ENCODE assay signal across 15 cellular contexts in the genomic region with DNA sequence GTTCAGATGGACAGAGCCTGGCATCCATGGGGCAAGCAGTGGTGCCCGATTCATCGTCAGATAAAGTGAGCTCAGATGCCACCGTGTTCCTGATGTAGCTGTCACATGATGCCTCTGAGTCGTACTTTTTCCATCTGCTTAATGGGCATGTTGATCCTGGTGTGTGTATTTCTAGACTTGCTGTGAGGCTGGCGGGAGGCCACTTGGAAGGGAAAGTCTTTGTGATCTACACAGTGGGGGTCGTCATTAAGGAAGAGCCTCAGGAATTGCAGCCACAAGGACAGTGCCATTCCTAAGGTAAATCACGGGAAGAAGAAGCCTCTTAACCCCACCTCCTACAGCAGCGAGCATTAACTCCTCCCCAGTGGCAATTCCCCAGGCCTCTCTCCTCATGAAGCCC.
DNase-seq lines count a peak whose midpoint lies in the region; ATAC-seq, FAIRE-seq and TF ChIP-seq lines count a peak whose summit lies in the region.
"Had no signal": no experiment of that assay in that cellular context is flagged by ENCODE, and none has a peak within 500 bp of the region (broad histone marks: within the 10 kb centered on the region; RNA-seq: fewer than 3 reads in every experiment).

No MANE protein-coding gene starts in this region.

- H4K20me1 ChIP-seq in H1 (replicated peaks in 1 of 2; ENCODE audit: control insufficient read depth in 1 of 2, insufficient read depth in 2 of 2, low read length in 2 of 2): peaks cover 4 to 5% of the 10 kb centered on the region in 2 experiments

- TF ChIP-seq POLR2A in H1 (IDR thresholded peaks at IDR 0.05; ENCODE audit: control extremely low read depth in 1 of 2, low read depth in 2 of 2, low read length in 2 of 2): no peak

- H3K9me3 ChIP-seq in NT2/D1 (ENCODE audit: insufficient read depth, low read length) (no peaks in the 10 kb centered on the region), H1 (ENCODE audit: insufficient read depth in 2 of 2, low read depth in 1 of 2, low read length in 1 of 2) (no peaks in the 10 kb centered on the region)
- H3K9me3 ChIP-seq: thyroid gland had no signal

- H2BK20ac ChIP-seq in H1 (ENCODE audit: low read length): no peak overlapping the region

- H3K27ac Mint-ChIP-seq in stimulated activated naive B cell treated with anti-CD40 and anti-IgM and Interleukin-4, amounts not matched to agents 10 μg/mL and 1 μg/mL and 100 μg/mL, for 72 hours: peak overlapping the region; percentile 25
- H3K27ac Mint-ChIP-seq: nephron progenitor cell had no signal

- no peak for TF ChIP-seq EP300 in H1 (IDR thresholded peaks at IDR 0.05; ENCODE audit: borderline replicate concordance in 1 of 2, low read depth in 2 of 2, low read length in 2 of 2)

- H3K23me2 ChIP-seq in H1 (ENCODE audit: low read depth, low read length): peaks cover 2% of the 10 kb centered on the region; the same call in 1 of the 2 replicates

- no peak overlapping the region for H2BK12ac ChIP-seq in H1 (ENCODE audit: low read depth, low read length)

- H3K4me3 ChIP-seq in NT2/D1 (ENCODE audit: insufficient read length, low read depth): no peak overlapping the region
- no peak overlapping the region for H3K4me3 ChIP-seq in H1 (ENCODE audit: extremely low read depth in 1 of 4, insufficient read depth in 2 of 4, low read depth in 3 of 4, low read length in 4 of 4)
- H3K4me3 ChIP-seq: thyroid gland had no signal

- no peaks in the 10 kb centered on the region for H3K79me1 ChIP-seq in H1 (ENCODE audit: low read depth, low read length)

- H2BK120ac ChIP-seq in H1 (replicated peaks; ENCODE audit: low read depth, low read length): no peak overlapping the region

- CTCF ChIA-PET in H1 (lab: Charles Lee; ENCODE audit: partially characterized antibody): interaction anchor here (1.0 to 5.0 kb wide), 5 partner anchors 10 to 281 kb away, joined by 3 to 20 read pairs (median 8); no protein-coding TSS in a partner anchor

- H3K36me3 ChIP-seq in NT2/D1 (ENCODE audit: insufficient read depth, insufficient read length, low read length): no peaks in the 10 kb centered on the region
- H3K36me3 ChIP-seq in H1 (ENCODE audit: control insufficient read depth in 2 of 4, insufficient read depth in 4 of 4, low read length in 3 of 4): no peaks in the 10 kb centered on the region
- H3K36me3 ChIP-seq: thyroid gland had no signal

- H3K9ac ChIP-seq in NT2/D1 (ENCODE audit: insufficient read length, low read depth) (no peak overlapping the region), H1 (replicated peaks in 1 of 4; ENCODE audit: extremely low read depth in 1 of 4, low read depth in 3 of 4, low read length in 3 of 4) (no peak overlapping the region)

- peaks cover 30 to 47% of the 10 kb centered on the region in 2 donors for H3K4me1 Mint-ChIP-seq in stimulated activated naive B cell treated with anti-CD40 and anti-IgM and Interleukin-4, amounts not matched to agents 10 μg/mL and 1 μg/mL and 100 μg/mL, for 72 hours

- POLR2A ChIA-PET in H1 (lab: Charles Lee; ENCODE audit: partially characterized antibody): interaction anchor here (1.2 kb wide), 1 partner anchor 22 kb away, joined by 3 read pairs; no protein-coding TSS in a partner anchor

- no peak overlapping the region for H4K91ac ChIP-seq in H1 (replicated peaks; ENCODE audit: insufficient read length, low read length)

- TF ChIP-seq RAD21 in H1 (IDR thresholded peaks at IDR 0.05 in 1 of 2, conservative IDR thresholded peaks at IDR 0.05 in 1 of 2; ENCODE audit: low read depth in 2 of 2, low read length in 2 of 2): no peak

- peak; percentile 90 for FAIRE-seq in H1 (lab: Jason Lieb, UNC)
- FAIRE-seq: frontal cortex had no signal

- no peak overlapping the region for H3K14ac ChIP-seq in H1 (ENCODE audit: insufficient read length)

- peaks cover 87% of the 10 kb centered on the region for H3K27me3 ChIP-seq in NT2/D1 (ENCODE audit: insufficient read depth, insufficient read length)
- H3K27me3 ChIP-seq in H1 (replicated peaks in 1 of 4; ENCODE audit: control insufficient read depth in 3 of 4, extremely low read depth in 1 of 4, insufficient read depth in 3 of 4, low read length in 3 of 4): peaks cover 51 to 83% (median 74%) of the 10 kb centered on the region in 4 experiments
- H3K27me3 ChIP-seq: thyroid gland had no signal

- ATAC-seq in stimulated activated naive B cell treated with anti-CD40 and anti-IgM and Interleukin-4, amounts not matched to agents 10 μg/mL and 1 μg/mL and 100 μg/mL, for 72 hours (replicated peaks): no peak
- no peak for ATAC-seq in omental fat pad (ENCODE audit: low FRiP score)

- H3K27ac ChIP-seq in H1 (ENCODE audit: low read depth, low read length): no peak overlapping the region
- H3K27ac ChIP-seq: thyroid gland had no signal

- H3K27me3 Mint-ChIP-seq in stimulated activated naive B cell treated with anti-CD40 and anti-IgM and Interleukin-4, amounts not matched to agents 10 μg/mL and 1 μg/mL and 100 μg/mL, for 72 hours: no peaks in the 10 kb centered on the region

- no peak overlapping the region for H2BK5ac ChIP-seq in H1 (ENCODE audit: low read depth, low read length)

- H3K4me3 Mint-ChIP-seq in stimulated activated naive B cell treated with anti-CD40 and anti-IgM and Interleukin-4, amounts not matched to agents 10 μg/mL and 1 μg/mL and 100 μg/mL, for 72 hours: no peak overlapping the region
- H3K4me3 Mint-ChIP-seq: memory B cell, nephron progenitor cell had no signal

- no peak overlapping the region for H4K5ac ChIP-seq in H1 (ENCODE audit: insufficient read length, low read depth, low read length)

- no peak overlapping the region for H4K8ac ChIP-seq in H1 (ENCODE audit: extremely low read depth, insufficient read depth, low read length)

- WGBS in H1 (ENCODE audit: extremely low coverage in 1 of 2, insufficient coverage in 1 of 2, insufficient read length in 1 of 2, insufficient replicate concordance in 2 of 2, low coverage in 1 of 2, low lambda C conversion rate in 2 of 2, missing lambda C conversion rate in 1 of 2), 2 experiments: 20% methylated on average over 8 of the region's 8 CpGs; no CpG with 5 or more reads in 1 of the 2 experiments

- H3K4ac ChIP-seq in H1 (replicated peaks; ENCODE audit: insufficient read length, low read depth, low read length): no peak overlapping the region

- no peak overlapping the region for H3K56ac ChIP-seq in H1 (replicated peaks; ENCODE audit: insufficient read length, low read depth, low read length)

- H3K23ac ChIP-seq in H1 (ENCODE audit: insufficient read length): no peak overlapping the region

- peaks cover 3% of the 10 kb centered on the region for H3K4me1 ChIP-seq in NT2/D1 (ENCODE audit: insufficient read depth, insufficient read length)
- H3K4me1 ChIP-seq in H1 (replicated peaks in 1 of 4; ENCODE audit: control insufficient read depth in 3 of 4, insufficient read depth in 4 of 4, low read length in 3 of 4): peaks cover 0 to 8% (median 2%) of the 10 kb centered on the region in 4 experiments; a peak in 3 of 7 replicates
- H3K4me1 ChIP-seq: thyroid gland had no signal

- H2AFZ ChIP-seq in H1 (ENCODE audit: low read length): no peak overlapping the region

- H3K18ac ChIP-seq in H1 (ENCODE audit: extremely low read depth, low read length): no peak overlapping the region

- peak overlapping the region; percentile 25 to 48; a peak in 3 of 4 replicates for H3K4me2 ChIP-seq in H1 (ENCODE audit: insufficient read depth in 1 of 2, low read depth in 2 of 2, low read length in 2 of 2)

- H3K9me3 Mint-ChIP-seq in stimulated activated naive B cell treated with anti-CD40 and anti-IgM and Interleukin-4, amounts not matched to agents 10 μg/mL and 1 μg/mL and 100 μg/mL, for 72 hours: peaks cover 0 to 2% of the 10 kb centered on the region in 2 donors
- H3K9me3 Mint-ChIP-seq: activated CD4-positive, alpha-beta memory T cell treated with anti-CD3 and anti-CD28 coated beads, Interleukin-2, amount 10 ng/mL, durations not matched to agents 7 days and 5 days; CD8-positive, alpha-beta T cell had no signal

- no peaks in the 10 kb centered on the region for H3K79me2 ChIP-seq in H1 (ENCODE audit: control insufficient read depth in 1 of 2, insufficient read depth in 2 of 2, low read length in 2 of 2)

- H2BK15ac ChIP-seq in H1 (ENCODE audit: low read length): no peak overlapping the region

- peaks cover 2 to 5% of the 10 kb centered on the region in 2 donors for H3K36me3 Mint-ChIP-seq in stimulated activated naive B cell treated with anti-CD40 and anti-IgM and Interleukin-4, amounts not matched to agents 10 μg/mL and 1 μg/mL and 100 μg/mL, for 72 hours
- H3K36me3 Mint-ChIP-seq: CD8-positive, alpha-beta T cell; memory B cell had no signal

- DNase-seq in NCI-H146 (lab: John Stamatoyannopoulos, UW): peak; percentile 16
- DNase-seq in NCI-H146 treated with DMSO at 0.1 percent for 48 hours (lab: John Stamatoyannopoulos, UW; ENCODE audit: unreplicated experiment): no peak
- DNase-seq in NT2/D1 (ENCODE audit: low read depth, low spot score): peak; percentile 57
- peak; percentile 44 to 55 for DNase-seq in H1 (ENCODE audit: low read depth in 1 of 2, low spot score in 2 of 2)
- DNase-seq in stimulated activated naive B cell treated with anti-CD40 and anti-IgM and Interleukin-4, amounts not matched to agents 10 μg/mL and 1 μg/mL and 100 μg/mL, for 72 hours: no peak
- DNase-seq in NCI-H2171 (lab: John Stamatoyannopoulos, UW): no peak
- DNase-seq in NOMO-1 (lab: John Stamatoyannopoulos, UW; ENCODE audit: unreplicated experiment in 2 of 2): no peak
- DNase-seq in omental fat pad (ENCODE audit: low spot score): no peak
- DNase-seq: 8988T; activated CD4-positive, alpha-beta memory T cell treated with anti-CD3 and anti-CD28 coated beads, Interleukin-2, amount 10 ng/mL, durations not matched to agents 7 days and 5 days; CD8-positive, alpha-beta T cell; nephron progenitor cell had no signal

- H2AK5ac ChIP-seq in H1 (ENCODE audit: low read depth, low read length): no peak overlapping the region

- TF ChIP-seq CTCF in H1 (IDR thresholded peaks at IDR 0.05; ENCODE audit: control extremely low read depth in 1 of 3, insufficient read depth in 1 of 3, low read depth in 1 of 3, low read length in 3 of 3) (no peak), omental fat pad (IDR thresholded peaks at IDR 0.05) (no peak)

TF ChIP-seq in H1, 55 proteins besides CTCF, POLR2A, EP300 and RAD21 (continues in another document):
- no peak for TF ChIP-seq JUND (IDR thresholded peaks at IDR 0.05; ENCODE audit: low read length)
- TF ChIP-seq, protein P1, sequence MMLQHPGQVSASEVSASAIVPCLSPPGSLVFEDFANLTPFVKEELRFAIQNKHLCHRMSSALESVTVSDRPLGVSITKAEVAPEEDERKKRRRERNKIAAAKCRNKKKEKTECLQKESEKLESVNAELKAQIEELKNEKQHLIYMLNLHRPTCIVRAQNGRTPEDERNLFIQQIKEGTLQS (IDR thresholded peaks at IDR 0.05; ENCODE audit: insufficient read depth, low read depth, low read length): no peak
- 0 out of 2 replicates have a peak, but pooled peaks have one; percentile 30 for TF ChIP-seq YY1 (IDR thresholded peaks at IDR 0.05; ENCODE audit: low read depth, low read length)
- no peak for TF ChIP-seq SP1 (IDR thresholded peaks at IDR 0.05; ENCODE audit: low read depth, low read length)
- no peak for TF ChIP-seq POLR2AphosphoS5 (IDR thresholded peaks at IDR 0.05; ENCODE audit: low read depth, low read length)
- peak; percentile 50; the same call in 1 of the 2 replicates for TF ChIP-seq TCF12 (IDR thresholded peaks at IDR 0.05; ENCODE audit: low read depth, low read length)

Comparison
In these comparisons a context has a peak if more than half of its experiments do, and no peak if none do; other contexts are left out.
1. DNase-seq: peak in NCI-H146 (single experiment), NT2/D1 (single experiment) and H1 (2 of 2); none in NCI-H146 treated with DMSO at 0.1 percent for 48 hours (single experiment), stimulated activated naive B cell treated with anti-CD40 and anti-IgM and Interleukin-4, amounts not matched to agents 10 μg/mL and 1 μg/mL and 100 μg/mL, for 72 hours (single experiment), NCI-H2171 (single experiment), NOMO-1 (0 of 2) and omental fat pad (single experiment).